ENCODE assay signal across 16 cellular contexts in the genomic region with DNA sequence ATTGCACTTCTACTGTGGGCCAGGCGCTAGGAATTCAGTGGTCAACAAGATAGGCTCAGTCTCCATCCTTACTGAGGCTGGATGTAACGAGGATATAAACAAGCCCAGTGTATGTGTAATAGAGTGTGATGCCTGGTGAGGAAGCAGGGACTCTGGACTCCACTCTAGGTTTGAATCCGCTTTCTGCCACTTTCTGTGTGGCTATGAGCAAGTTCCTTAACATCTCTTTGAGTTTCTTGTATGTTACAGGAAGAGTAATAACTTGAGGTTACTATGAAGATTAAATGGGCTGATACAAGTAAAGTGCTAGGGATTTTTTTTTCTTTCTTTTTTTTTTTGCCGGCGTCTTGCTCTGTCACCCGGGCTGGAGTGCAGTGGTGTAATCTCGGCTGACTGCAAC. TPM values are rescaled to one million over a fixed set of nuclear protein-coding genes. Genes with fewer than 3 reads are reported as not detected.
DNase-seq lines count a peak whose midpoint lies in the region; ATAC-seq, FAIRE-seq and TF ChIP-seq lines count a peak whose summit lies in the region.
"Had no signal": no experiment of that assay in that cellular context is flagged by ENCODE, and none has a peak within 500 bp of the region (broad histone marks: within the 10 kb centered on the region; RNA-seq: fewer than 3 reads in every experiment).

No MANE protein-coding gene starts in this region.

- peak overlapping the region; percentile 27 for H3K4me2 ChIP-seq in Loucy (ENCODE audit: low read depth, low read length, poor library complexity, severe bottlenecking)

- peak overlapping the region; percentile 77 to 97 (median 93) for H3K27ac Mint-ChIP-seq in CD14-positive monocyte
- H3K27ac Mint-ChIP-seq in central memory CD8-positive, alpha-beta T cell (ENCODE audit: low read depth): peak overlapping the region; percentile 94

- intact Hi-C loops in CD14-positive monocyte (cut with micrococcal nuclease): no loop called here

- peaks cover 32 to 52% of the 10 kb centered on the region in 2 donors for H3K36me3 Mint-ChIP-seq in CD14-positive monocyte
- H3K36me3 Mint-ChIP-seq in central memory CD8-positive, alpha-beta T cell (ENCODE audit: insufficient read depth): peaks cover 6% of the 10 kb centered on the region

- no peaks in the 10 kb centered on the region for H3F3A ChIP-seq in Loucy (ENCODE audit: low read depth)

- ATAC-seq in central memory CD8-positive, alpha-beta T cell (replicated peaks; ENCODE audit: extremely low read depth, poor library complexity, severe bottlenecking): peak; percentile 67

- H3K9me3 Mint-ChIP-seq in CD14-positive monocyte: no peaks in the 10 kb centered on the region
- no peaks in the 10 kb centered on the region for H3K9me3 Mint-ChIP-seq in central memory CD8-positive, alpha-beta T cell

- DNase-seq in CD14-positive monocyte (ENCODE audit: low spot score) (no peak), GM06990 (ENCODE audit: extremely low read depth, insufficient read length) (peak; percentile 26), HTR-8/SVneo (ENCODE audit: insufficient read length, low spot score) (no peak), globus pallidus (ENCODE audit: low spot score) (no peak), COLO829 (ENCODE audit: low spot score) (no peak), NCI-H345 (lab: John Stamatoyannopoulos, UW) (no peak)
- DNase-seq in central memory CD8-positive, alpha-beta T cell (ENCODE audit: low spot score in 2 of 2): no peak
- DNase-seq: activated effector memory CD4-positive, alpha-beta T cell treated with anti-CD3 and anti-CD28 coated beads, Interleukin-2, amount 50 U/mL, for 16 hours; NCI-H1105; stimulated activated CD4-positive, alpha-beta T cell treated with anti-CD3 and anti-CD28 coated beads, Interleukin-4, amount 100 ng/mL, for 1 hour; stimulated activated naive CD4-positive, alpha-beta T cell treated with Interleukin-2 at 50 U/mL for 16 hours had no signal

- no peak for FAIRE-seq in HTR-8/SVneo (lab: Jason Lieb, UNC)
- FAIRE-seq: endothelial cell of umbilical vein, H1, keratinocyte had no signal

- no peak overlapping the region for H3K4me3 Mint-ChIP-seq in CD14-positive monocyte
- H3K4me3 Mint-ChIP-seq in central memory CD8-positive, alpha-beta T cell: peak overlapping the region; percentile 66

- H3K27me3 ChIP-seq in GM06990 (replicated peaks; ENCODE audit: control insufficient read depth, insufficient read depth, low read length) (no peaks in the 10 kb centered on the region), Loucy (ENCODE audit: insufficient read depth, low read length, poor library complexity, severe bottlenecking) (no peaks in the 10 kb centered on the region)
- H3K27me3 ChIP-seq: SJSA1 had no signal

- H3K9ac ChIP-seq in Loucy (ENCODE audit: low read depth, low read length, poor library complexity, severe bottlenecking): no peak overlapping the region

- no peaks in the 10 kb centered on the region for H3K9me3 ChIP-seq in Loucy (ENCODE audit: insufficient read depth, low read depth, low read length)
- H3K9me3 ChIP-seq: SJSA1 had no signal

- H3K4me3 ChIP-seq in GM06990 (replicated peaks; ENCODE audit: low read depth, low read length) (no peak overlapping the region; the same call in 1 of the 2 replicates), Loucy (ENCODE audit: low read length, poor library complexity, severe bottlenecking) (no peak overlapping the region)
- H3K4me3 ChIP-seq: SJSA1 had no signal

- H3K4me1 Mint-ChIP-seq in CD14-positive monocyte: peaks cover 95% of the 10 kb centered on the region
- H3K4me1 Mint-ChIP-seq in central memory CD8-positive, alpha-beta T cell: peaks cover 98% of the 10 kb centered on the region

- peaks cover 51% of the 10 kb centered on the region for H3K4me1 ChIP-seq in Loucy (ENCODE audit: insufficient read depth, low read length, poor library complexity, severe bottlenecking)

- peaks cover 83% of the 10 kb centered on the region for H3K79me2 ChIP-seq in Loucy (ENCODE audit: insufficient read depth, low read length)

- H3K36me3 ChIP-seq in GM06990 (ENCODE audit: control insufficient read depth, insufficient read depth, low read length): peaks cover 2% of the 10 kb centered on the region
- H3K36me3 ChIP-seq in Loucy (ENCODE audit: insufficient read depth, low read length): peaks cover 6% of the 10 kb centered on the region; the same call in 1 of the 2 replicates
- H3K36me3 ChIP-seq: SJSA1 had no signal

- H2AFZ ChIP-seq in Loucy (ENCODE audit: low read length): no peak overlapping the region

- no peak for TF ChIP-seq CTCF in CD14-positive monocyte (IDR thresholded peaks at IDR 0.05)
- no peak for TF ChIP-seq CTCF in GM06990 (IDR thresholded peaks at IDR 0.05; ENCODE audit: insufficient read depth, low read length, poor library complexity, severe bottlenecking)
- no peak for TF ChIP-seq CTCF in Loucy (conservative IDR thresholded peaks at IDR 0.05; ENCODE audit: low read length)

- no peaks in the 10 kb centered on the region for H3K9me2 ChIP-seq in Loucy (replicated peaks; ENCODE audit: low read depth, low read length)

- peaks cover 40% of the 10 kb centered on the region for H4K20me1 ChIP-seq in Loucy (ENCODE audit: insufficient read depth, low read length, poor library complexity, severe bottlenecking)

- H3K27me3 Mint-ChIP-seq in CD14-positive monocyte (ENCODE audit: low read depth in 3 of 3): no peaks in the 10 kb centered on the region
- H3K27me3 Mint-ChIP-seq in central memory CD8-positive, alpha-beta T cell: no peaks in the 10 kb centered on the region

RNA-seq across cellular contexts. Expression of gene DOCK2, which starts 12.4 kb away (rescaled TPM):
- polyA plus RNA-seq in CD14-positive monocyte: 100 to 1,000 TPM in 1 of 2 donors, 10 to 100 TPM in 1; 57.5 to 115 TPM
